ENCODE assay signal across 1 cellular context in genomic region chr2:131492418-131493198, GRCh38.
TF ChIP-seq lines count a peak whose summit lies in the region.

No MANE protein-coding gene starts in this region.

TF ChIP-seq in HepG2, 621 proteins besides CTCF, POLR2A, EP300 and RAD21 (continues in another document):
- TF ChIP-seq ZNF816 (CRISPR knock-in tag; IDR thresholded peaks at IDR 0.05; ENCODE audit: borderline replicate concordance), result peak; percentile 65; the same call in 1 of the 2 replicates
- no peak; the same call in 1 of the 2 replicates for TF ChIP-seq MTA1 (CRISPR knock-in tag; IDR thresholded peaks at IDR 0.05; ENCODE audit: borderline replicate concordance)
- peak; percentile 77 for TF ChIP-seq HIC2 (CRISPR knock-in tag; IDR thresholded peaks at IDR 0.05; ENCODE audit: low read depth)
- TF ChIP-seq PHF20 (CRISPR knock-in tag; IDR thresholded peaks at IDR 0.05), result peak; percentile 87; the same call in 1 of the 2 replicates
- TF ChIP-seq GMEB1 (CRISPR knock-in tag; IDR thresholded peaks at IDR 0.05; ENCODE audit: borderline replicate concordance), result peak; percentile 80
- no peak for TF ChIP-seq CBX2 (IDR thresholded peaks at IDR 0.05; ENCODE audit: low read depth, low read length)
- TF ChIP-seq CBX2 (CRISPR knock-in tag; IDR thresholded peaks at IDR 0.05; ENCODE audit: low read depth), result peak; percentile 39; the same call in 1 of the 2 replicates
- peak; percentile 39; the same call in 1 of the 2 replicates for TF ChIP-seq FOXO1 (CRISPR knock-in tag; IDR thresholded peaks at IDR 0.05)
- 0 out of 2 replicates have a peak, but pooled peaks have one; percentile 46 for TF ChIP-seq ZNF292 (CRISPR knock-in tag; IDR thresholded peaks at IDR 0.05; ENCODE audit: borderline replicate concordance, low read depth)
- TF ChIP-seq YEATS4 (CRISPR knock-in tag; IDR thresholded peaks at IDR 0.05; ENCODE audit: borderline replicate concordance), result peak; percentile 80
- peak; percentile 88; the same call in 1 of the 2 replicates for TF ChIP-seq ZSCAN20 (CRISPR knock-in tag; IDR thresholded peaks at IDR 0.05; ENCODE audit: borderline replicate concordance)
- peak; percentile 57; the same call in 1 of the 2 replicates for TF ChIP-seq KAT7 (CRISPR knock-in tag; IDR thresholded peaks at IDR 0.05; ENCODE audit: borderline replicate concordance)
- peak; percentile 60; the same call in 1 of the 2 replicates for TF ChIP-seq ZNF572 (CRISPR knock-in tag; IDR thresholded peaks at IDR 0.05)
- TF ChIP-seq SUZ12 (IDR thresholded peaks at IDR 0.05; ENCODE audit: low read depth, low read length), result no peak
- peak; percentile 74; the same call in 1 of the 2 replicates for TF ChIP-seq GPN1 (CRISPR knock-in tag; IDR thresholded peaks at IDR 0.05; ENCODE audit: borderline replicate concordance)
- TF ChIP-seq ZNF12 (CRISPR knock-in tag; IDR thresholded peaks at IDR 0.05), result no peak
- TF ChIP-seq MBNL3 (CRISPR knock-in tag; conservative IDR thresholded peaks at IDR 0.05), result no peak
- 0 out of 2 replicates have a peak, but pooled peaks have one; percentile 15 for TF ChIP-seq CBFB (CRISPR knock-in tag; IDR thresholded peaks at IDR 0.05)
- TF ChIP-seq ZNF749 (CRISPR knock-in tag; IDR thresholded peaks at IDR 0.05; ENCODE audit: borderline replicate concordance), result 0 out of 2 replicates have a peak, but pooled peaks have one; percentile 5
- no peak for TF ChIP-seq ZBTB1 (CRISPR knock-in tag; IDR thresholded peaks at IDR 0.05; ENCODE audit: borderline replicate concordance)
- TF ChIP-seq MED13 (CRISPR knock-in tag; IDR thresholded peaks at IDR 0.05), result 0 out of 2 replicates have a peak, but pooled peaks have one; percentile 32
- TF ChIP-seq ZFP37 (CRISPR knock-in tag; IDR thresholded peaks at IDR 0.05; ENCODE audit: borderline replicate concordance), result peak; percentile 66; the same call in 1 of the 2 replicates
- peak; percentile 82; the same call in 1 of the 2 replicates for TF ChIP-seq NRL (CRISPR knock-in tag; IDR thresholded peaks at IDR 0.05; ENCODE audit: borderline replicate concordance)
- TF ChIP-seq ZSCAN25 (CRISPR knock-in tag; IDR thresholded peaks at IDR 0.05), result peak; percentile 89
- TF ChIP-seq NAIF1 (CRISPR knock-in tag; IDR thresholded peaks at IDR 0.05; ENCODE audit: borderline replicate concordance), result peak; percentile 77; the same call in 1 of the 2 replicates
- peak; percentile 97 for TF ChIP-seq CREM (IDR thresholded peaks at IDR 0.05)
- peak; percentile 77; the same call in 1 of the 2 replicates for TF ChIP-seq CREM (CRISPR knock-in tag; IDR thresholded peaks at IDR 0.05)
- TF ChIP-seq NCOR1 (IDR thresholded peaks at IDR 0.05; ENCODE audit: borderline replicate concordance, low read length), result no peak; the same call in 1 of the 2 replicates
- TF ChIP-seq ZFP91 (CRISPR knock-in tag; IDR thresholded peaks at IDR 0.05; ENCODE audit: borderline replicate concordance), result peak; percentile 82; the same call in 1 of the 2 replicates
- peak; percentile 35 for TF ChIP-seq U2AF1 (optimal IDR thresholded peaks at IDR 0.05; ENCODE audit: low read depth, low read length)
- 0 out of 2 replicates have a peak, but pooled peaks have one; percentile 78 for TF ChIP-seq ZFP82 (CRISPR knock-in tag; IDR thresholded peaks at IDR 0.05; ENCODE audit: borderline replicate concordance)
- TF ChIP-seq RBM22 (optimal IDR thresholded peaks at IDR 0.05; ENCODE audit: low read length), result no peak
- no peak for TF ChIP-seq CENPX (CRISPR knock-in tag; IDR thresholded peaks at IDR 0.05)
- peak; percentile 74; the same call in 1 of the 2 replicates for TF ChIP-seq ZNF501 (CRISPR knock-in tag; IDR thresholded peaks at IDR 0.05)
- TF ChIP-seq E2F2 (CRISPR knock-in tag; IDR thresholded peaks at IDR 0.05; ENCODE audit: borderline replicate concordance), result peak; percentile 93; the same call in 1 of the 2 replicates
- TF ChIP-seq ETV5 (CRISPR knock-in tag; IDR thresholded peaks at IDR 0.05; ENCODE audit: borderline replicate concordance), result 0 out of 2 replicates have a peak, but pooled peaks have one; percentile 25
- peak; percentile 88; the same call in 1 of the 2 replicates for TF ChIP-seq THAP9 (CRISPR knock-in tag; IDR thresholded peaks at IDR 0.05; ENCODE audit: borderline replicate concordance)
- TF ChIP-seq ZNF605 (CRISPR knock-in tag; IDR thresholded peaks at IDR 0.05), result peak; percentile 67; the same call in 1 of the 2 replicates
- TF ChIP-seq ZFP36L1 (CRISPR knock-in tag; IDR thresholded peaks at IDR 0.05), result peak; percentile 63; the same call in 1 of the 2 replicates
- no peak for TF ChIP-seq TCF12 (IDR thresholded peaks at IDR 0.05)
- TF ChIP-seq TCF12 (CRISPR knock-in tag; IDR thresholded peaks at IDR 0.05), result no peak; the same call in 1 of the 2 replicates
- peak; percentile 87 for TF ChIP-seq MAX (IDR thresholded peaks at IDR 0.05)
- peak; percentile 59; the same call in 1 of the 2 replicates for TF ChIP-seq MIER2 (CRISPR knock-in tag; IDR thresholded peaks at IDR 0.05)
- no peak for TF ChIP-seq ZNF646 (CRISPR knock-in tag; IDR thresholded peaks at IDR 0.05)
- peak; percentile 84 for TF ChIP-seq HNRNPK (IDR thresholded peaks at IDR 0.05; ENCODE audit: low read depth, low read length, poor library complexity, severe bottlenecking)
- peak; percentile 61 for TF ChIP-seq ZNF331 (CRISPR knock-in tag; IDR thresholded peaks at IDR 0.05)
- peak; percentile 42; the same call in 1 of the 2 replicates for TF ChIP-seq CHD2 (IDR thresholded peaks at IDR 0.05; ENCODE audit: low read depth, low read length)
- peak; percentile 37 for TF ChIP-seq PHF5A (CRISPR knock-in tag; IDR thresholded peaks at IDR 0.05; ENCODE audit: low read depth, unreplicated experiment)
